In genomic region chr17:45893725-45894021, GRCh38 we compare ENCODE assay signal across 8 cellular contexts. TPM values are rescaled to one million over a fixed set of nuclear protein-coding genes. Genes with fewer than 3 reads are reported as not detected.
DNase-seq lines count a peak whose midpoint lies in the region; ATAC-seq and TF ChIP-seq lines count a peak whose summit lies in the region.

No MANE protein-coding gene starts in this region.

- H3K4me3 ChIP-seq in ACC112 (ENCODE audit: low read depth, low read length), result peak overlapping the region; percentile 80

- no peak overlapping the region for H3K27ac ChIP-seq in ACC112 (ENCODE audit: low read depth, low read length)

- no peaks in the 10 kb centered on the region for H3K36me3 ChIP-seq in ACC112 (ENCODE audit: insufficient read depth, low read length)

- peak overlapping the region; percentile 84 for H3K4me3 Mint-ChIP-seq in HFFc6
- peak overlapping the region; percentile 75 for H3K4me3 Mint-ChIP-seq in chondrocyte (ENCODE audit: unreplicated experiment)
- H3K4me3 Mint-ChIP-seq in naive B cell, result peak overlapping the region; percentile 72 to 90 (median 86)

- DNase-seq in HFFc6 (no peak), chondrocyte (ENCODE audit: low spot score) (no peak), naive B cell (no peak), AG20443 (ENCODE audit: low spot score) (no peak), COR-L47 (lab: John Stamatoyannopoulos, UW) (no peak)
- DNase-seq in stimulated activated CD4-positive, alpha-beta T cell treated with anti-CD3 and anti-CD28 coated beads, Interleukin-1b, Interleukin-23, amount 100 ng/mL, for 48 hours, result no peak

- TF ChIP-seq CTCF in HFFc6 (IDR thresholded peaks at IDR 0.05) (no peak), chondrocyte (IDR thresholded peaks at IDR 0.05) (no peak)

- H3K36me3 Mint-ChIP-seq in HFFc6 (ENCODE audit: low read depth) (no peaks in the 10 kb centered on the region), chondrocyte (ENCODE audit: low read depth) (no peaks in the 10 kb centered on the region), naive B cell (no peaks in the 10 kb centered on the region)

- H3K27me3 Mint-ChIP-seq in HFFc6 (ENCODE audit: insufficient read depth), result peaks cover 20% of the 10 kb centered on the region
- peaks cover 53% of the 10 kb centered on the region for H3K27me3 Mint-ChIP-seq in chondrocyte (ENCODE audit: low read depth)
- H3K27me3 Mint-ChIP-seq in naive B cell, result peaks cover 12 to 42% (median 20%) of the 10 kb centered on the region in 3 donors

- no peaks in the 10 kb centered on the region for H3K79me2 ChIP-seq in ACC112 (ENCODE audit: control insufficient read depth, insufficient read depth, low read length, unreplicated experiment)

- peaks cover 4% of the 10 kb centered on the region; the same call in 1 of the 2 replicates for H3K4me1 Mint-ChIP-seq in HFFc6 (ENCODE audit: low read depth)
- H3K4me1 Mint-ChIP-seq in chondrocyte (ENCODE audit: low read depth), result peaks cover 25% of the 10 kb centered on the region
- H3K4me1 Mint-ChIP-seq in naive B cell, result peaks cover 0 to 20% (median 15%) of the 10 kb centered on the region in 3 donors

- H3K27ac Mint-ChIP-seq in HFFc6, result peak overlapping the region; percentile 52; the same call in 1 of the 2 replicates
- peak overlapping the region; percentile 57 for H3K27ac Mint-ChIP-seq in chondrocyte (ENCODE audit: unreplicated experiment)
- no peak overlapping the region for H3K27ac Mint-ChIP-seq in naive B cell

- H3K9me3 Mint-ChIP-seq in HFFc6 (no peaks in the 10 kb centered on the region), chondrocyte (ENCODE audit: low read depth) (no peaks in the 10 kb centered on the region), naive B cell (peaks cover 0 to 2% (median 0%) of the 10 kb centered on the region in 7 donors)

- peaks cover 6% of the 10 kb centered on the region for H3K4me1 ChIP-seq in ACC112 (ENCODE audit: control insufficient read depth, insufficient read depth, low read length, unreplicated experiment)

- ATAC-seq in naive B cell (ENCODE audit: low read depth in 2 of 2), result no peak
- no peak for ATAC-seq in HG02884 (IDR thresholded peaks at IDR 0.05; ENCODE audit: unreplicated experiment)

- H2AFZ ChIP-seq in ACC112 (ENCODE audit: low read length, unreplicated experiment), result peak overlapping the region; percentile 84

- peaks cover 80% of the 10 kb centered on the region for H3K27me3 ChIP-seq in ACC112 (ENCODE audit: insufficient read depth, low read length)

RNA-seq across cellular contexts. Expression of gene MAPT, which starts 0.7 kb away (rescaled TPM):
- total RNA-seq in HFFc6 (2021; fragmentation: NEBNext Ultra II Directional; extraction: Animal tissue kit (Norgen Biotek cat#: 25700)), result under 1 TPM; 0.11 to 0.43 (median 0.26) TPM
- total RNA-seq in chondrocyte, result 2.9 to 6.1 TPM (median 4.5 TPM) in 3 replicates
- under 1 TPM in 2 of 6 donors, not detected in 4; 0.10 to 0.29 TPM for polyA plus RNA-seq in naive B cell (ENCODE audit: low read depth in 6 of 6)

RNA-seq across cellular contexts. Expression of gene SPPL2C, which starts 49.0 kb away (rescaled TPM):
- total RNA-seq in HFFc6 (2021; fragmentation: NEBNext Ultra II Directional; extraction: Animal tissue kit (Norgen Biotek cat#: 25700)), result not detected
- not detected in 3 replicates for total RNA-seq in chondrocyte
- not detected for polyA plus RNA-seq in naive B cell (ENCODE audit: low read depth in 6 of 6)

Comparison
In these comparisons a context has a peak if more than half of its experiments do, and no peak if none do; other contexts are left out.
1. H3K27ac Mint-ChIP-seq: peak in HFFc6 (single experiment) and chondrocyte (single experiment); none in naive B cell (0 of 6).
2. Peak in every context shown above with its lines, with median percentiles within 50 percentile points of each other: H3K4me3 Mint-ChIP-seq.